Comparison of ENCODE assay signal across 1 cellular context in the genomic region with DNA sequence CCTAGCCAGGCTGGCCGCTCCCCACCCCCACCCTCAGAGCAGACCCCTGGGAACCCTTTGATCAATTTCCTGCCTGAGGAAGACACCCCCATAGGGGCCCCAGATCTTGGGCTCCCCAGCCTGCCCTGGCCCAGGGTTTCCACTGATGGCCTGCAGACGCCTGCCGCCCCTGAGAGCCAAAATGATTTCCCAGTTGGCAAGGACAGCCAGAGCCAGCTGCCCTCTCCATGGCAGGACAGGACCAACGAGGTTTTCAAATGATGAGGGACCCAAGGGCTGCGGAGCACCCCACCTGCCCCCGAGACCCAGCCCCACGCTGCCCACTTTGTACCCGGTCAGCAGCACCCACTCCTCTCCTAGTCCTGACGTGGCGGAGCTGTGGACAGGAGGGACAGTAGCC. TPM values are rescaled to one million over a fixed set of nuclear protein-coding genes. Genes with fewer than 3 reads are reported as not detected.
"Had no signal": no experiment of that assay in that cellular context is flagged by ENCODE, and none has a peak within 500 bp of the region (broad histone marks: within the 10 kb centered on the region; RNA-seq: fewer than 3 reads in every experiment).

No MANE protein-coding gene starts in this region.

RNA-seq across cellular contexts. Expression of a gene that starts 21.9 kb away (rescaled TPM):
- total RNA-seq: HT-29 had no signal
